ENCODE assay signal across 2 cellular contexts in the genomic region with DNA sequence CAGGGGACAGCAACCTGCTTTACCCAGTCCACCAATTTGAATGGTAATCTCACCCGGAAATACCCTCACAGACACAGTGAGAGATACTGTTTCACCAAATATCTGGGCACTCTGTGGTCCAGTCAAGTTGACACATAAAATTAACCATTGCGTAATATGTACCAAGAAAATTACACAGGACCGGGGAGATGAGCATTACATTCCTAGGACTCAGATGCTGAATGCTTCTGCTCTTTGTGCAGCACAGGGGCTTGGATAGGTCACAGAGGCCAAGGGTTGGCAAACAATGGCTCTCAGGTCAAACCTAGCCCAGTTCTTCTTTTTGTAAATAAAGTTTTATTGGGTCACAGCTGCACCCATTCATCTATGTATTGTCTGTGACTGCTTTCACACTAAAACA.
A peak's percentile ranks its signal among the peaks of the same experiment; 100 is the strongest.
TF ChIP-seq lines count a peak whose summit lies in the region.

No MANE protein-coding gene starts in this region.

TF ChIP-seq in HepG2, 621 proteins besides CTCF, POLR2A, EP300 and RAD21 (continued from another document):
- TF ChIP-seq, protein P1, sequence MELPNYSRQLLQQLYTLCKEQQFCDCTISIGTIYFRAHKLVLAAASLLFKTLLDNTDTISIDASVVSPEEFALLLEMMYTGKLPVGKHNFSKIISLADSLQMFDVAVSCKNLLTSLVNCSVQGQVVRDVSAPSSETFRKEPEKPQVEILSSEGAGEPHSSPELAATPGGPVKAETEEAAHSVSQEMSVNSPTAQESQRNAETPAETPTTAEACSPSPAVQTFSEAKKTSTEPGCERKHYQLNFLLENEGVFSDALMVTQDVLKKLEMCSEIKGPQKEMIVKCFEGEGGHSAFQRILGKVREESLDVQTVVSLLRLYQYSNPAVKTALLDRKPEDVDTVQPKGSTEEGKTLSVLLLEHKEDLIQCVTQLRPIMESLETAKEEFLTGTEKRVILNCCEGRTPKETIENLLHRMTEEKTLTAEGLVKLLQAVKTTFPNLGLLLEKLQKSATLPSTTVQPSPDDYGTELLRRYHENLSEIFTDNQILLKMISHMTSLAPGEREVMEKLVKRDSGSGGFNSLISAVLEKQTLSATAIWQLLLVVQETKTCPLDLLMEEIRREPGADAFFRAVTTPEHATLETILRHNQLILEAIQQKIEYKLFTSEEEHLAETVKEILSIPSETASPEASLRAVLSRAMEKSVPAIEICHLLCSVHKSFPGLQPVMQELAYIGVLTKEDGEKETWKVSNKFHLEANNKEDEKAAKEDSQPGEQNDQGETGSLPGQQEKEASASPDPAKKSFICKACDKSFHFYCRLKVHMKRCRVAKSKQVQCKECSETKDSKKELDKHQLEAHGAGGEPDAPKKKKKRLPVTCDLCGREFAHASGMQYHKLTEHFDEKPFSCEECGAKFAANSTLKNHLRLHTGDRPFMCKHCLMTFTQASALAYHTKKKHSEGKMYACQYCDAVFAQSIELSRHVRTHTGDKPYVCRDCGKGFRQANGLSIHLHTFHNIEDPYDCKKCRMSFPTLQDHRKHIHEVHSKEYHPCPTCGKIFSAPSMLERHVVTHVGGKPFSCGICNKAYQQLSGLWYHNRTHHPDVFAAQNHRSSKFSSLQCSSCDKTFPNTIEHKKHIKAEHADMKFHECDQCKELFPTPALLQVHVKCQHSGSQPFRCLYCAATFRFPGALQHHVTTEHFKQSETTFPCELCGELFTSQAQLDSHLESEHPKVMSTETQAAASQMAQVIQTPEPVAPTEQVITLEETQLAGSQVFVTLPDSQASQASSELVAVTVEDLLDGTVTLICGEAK (IDR thresholded peaks at IDR 0.05) = no peak
- TF ChIP-seq, protein P1 (CRISPR knock-in tag; IDR thresholded peaks at IDR 0.05) = peak; percentile 93
- TF ChIP-seq CEBPB (IDR thresholded peaks at IDR 0.05; ENCODE audit: borderline replicate concordance, low read depth, low read length) (peak; percentile 89), NR2F6 (IDR thresholded peaks at IDR 0.05) (peak; percentile 35; the same call in 1 of the 2 replicates), NR2F6 (CRISPR knock-in tag; IDR thresholded peaks at IDR 0.05) (no peak)
- TF ChIP-seq, protein P2, sequence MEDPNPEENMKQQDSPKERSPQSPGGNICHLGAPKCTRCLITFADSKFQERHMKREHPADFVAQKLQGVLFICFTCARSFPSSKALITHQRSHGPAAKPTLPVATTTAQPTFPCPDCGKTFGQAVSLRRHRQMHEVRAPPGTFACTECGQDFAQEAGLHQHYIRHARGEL (CRISPR knock-in tag; IDR thresholded peaks at IDR 0.05) = no peak

TF ChIP-seq in K562, 482 proteins besides CTCF, POLR2A, EP300 and RAD21 (continued from another document):
- TF ChIP-seq, protein P3, sequence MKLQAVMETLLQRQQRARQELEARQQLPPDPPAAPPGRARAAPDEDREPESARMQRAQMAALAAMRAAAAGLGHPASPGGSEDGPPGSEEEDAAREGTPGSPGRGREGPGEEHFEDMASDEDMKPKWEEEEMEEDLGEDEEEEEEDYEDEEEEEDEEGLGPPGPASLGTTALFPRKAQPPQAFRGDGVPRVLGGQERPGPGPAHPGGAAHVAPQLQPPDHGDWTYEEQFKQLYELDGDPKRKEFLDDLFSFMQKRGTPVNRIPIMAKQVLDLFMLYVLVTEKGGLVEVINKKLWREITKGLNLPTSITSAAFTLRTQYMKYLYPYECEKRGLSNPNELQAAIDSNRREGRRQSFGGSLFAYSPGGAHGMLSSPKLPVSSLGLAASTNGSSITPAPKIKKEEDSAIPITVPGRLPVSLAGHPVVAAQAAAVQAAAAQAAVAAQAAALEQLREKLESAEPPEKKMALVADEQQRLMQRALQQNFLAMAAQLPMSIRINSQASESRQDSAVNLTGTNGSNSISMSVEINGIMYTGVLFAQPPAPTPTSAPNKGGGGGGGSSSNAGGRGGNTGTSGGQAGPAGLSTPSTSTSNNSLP (IDR thresholded peaks at IDR 0.05; ENCODE audit: borderline replicate concordance, low read depth, low read length) = no peak
- TF ChIP-seq ETV5 (CRISPR knock-in tag; IDR thresholded peaks at IDR 0.05; ENCODE audit: low read depth) = no peak
